ENCODE assay signal across 12 cellular contexts in genomic region chr10:12849351-12850181, GRCh38.
DNase-seq lines count a peak whose midpoint lies in the region; ATAC-seq, FAIRE-seq and TF ChIP-seq lines count a peak whose summit lies in the region.
"Had no signal": no experiment of that assay in that cellular context is flagged by ENCODE, and none has a peak within 500 bp of the region (broad histone marks: within the 10 kb centered on the region; RNA-seq: fewer than 3 reads in every experiment).

No MANE protein-coding gene starts in this region.

- H3K79me2 ChIP-seq in SK-N-SH (ENCODE audit: insufficient read depth) = no peaks in the 10 kb centered on the region

- no peak overlapping the region for H3K9ac ChIP-seq in SK-N-SH

- no peaks in the 10 kb centered on the region for H3F3A ChIP-seq in SK-N-SH (replicated peaks; ENCODE audit: insufficient read depth)

- peak overlapping the region in 1 of 2 experiments; percentile 56; a peak in 2 of 4 replicates for H3K27ac ChIP-seq in SK-N-SH (ENCODE audit: low read depth in 2 of 2, low read length in 1 of 2)

- 45% methylated on average over 15 of the region's 20 CpGs for WGBS in SK-N-SH (ENCODE audit: low lambda C conversion rate)

- TF ChIP-seq RAD21 in SK-N-SH (IDR thresholded peaks at IDR 0.05; ENCODE audit: low read length) = no peak

- no peak for TF ChIP-seq POLR2A in GM12892 (IDR thresholded peaks at IDR 0.05; ENCODE audit: low read depth, low read length)

- H3K9me3 ChIP-seq in BE2C = no peaks in the 10 kb centered on the region
- H3K9me3 ChIP-seq in SK-N-SH = no peaks in the 10 kb centered on the region

- no peak for TF ChIP-seq EP300 in SK-N-SH (IDR thresholded peaks at IDR 0.05; ENCODE audit: borderline replicate concordance in 1 of 2, low read depth in 1 of 2, low read length in 1 of 2)

- H3K27me3 ChIP-seq in BE2C = no peaks in the 10 kb centered on the region
- H3K27me3 ChIP-seq in SK-N-SH (ENCODE audit: insufficient read depth) = no peaks in the 10 kb centered on the region

- no peaks in the 10 kb centered on the region for H4K20me1 ChIP-seq in SK-N-SH (ENCODE audit: insufficient read depth)

- no peak overlapping the region for H3K4me2 ChIP-seq in SK-N-SH

- peak overlapping the region; percentile 38 for H3K4me3 ChIP-seq in BE2C (ENCODE audit: low read depth, low read length)
- no peak overlapping the region for H3K4me3 ChIP-seq in SK-N-SH (ENCODE audit: low read depth in 2 of 2, low read length in 1 of 2)

- CTCF ChIA-PET in SK-N-SH (lab: Yijun Ruan, JAX) = interaction anchor here (0.9 to 1.7 kb wide), 2 partner anchors 67 to 226 kb away, joined by 4 to 5 read pairs; no protein-coding TSS in a partner anchor

- no peak for ATAC-seq in HG02938 (IDR thresholded peaks at IDR 0.05; ENCODE audit: unreplicated experiment)
- no peak for ATAC-seq in HG03159 (IDR thresholded peaks at IDR 0.05; ENCODE audit: unreplicated experiment)
- ATAC-seq: CD8-positive, alpha-beta T cell had no signal

- H2AFZ ChIP-seq in SK-N-SH (ENCODE audit: low read depth) = no peak overlapping the region

- no peaks in the 10 kb centered on the region for H3K36me3 ChIP-seq in BE2C
- H3K36me3 ChIP-seq in SK-N-SH (replicated peaks in 1 of 2; ENCODE audit: control insufficient read depth in 1 of 2, insufficient read depth in 2 of 2, low read length in 1 of 2) = no peaks in the 10 kb centered on the region

- peak; percentile 48 for DNase-seq in BE2C
- DNase-seq in DMS79 treated with DMSO at 0.1 percent for 48 hours (lab: John Stamatoyannopoulos, UW) = peak; percentile 61
- peak; percentile 52 for DNase-seq in SK-N-SH
- DNase-seq in left kidney (ENCODE audit: low read depth, low spot score) = peak; percentile 77
- no peak for DNase-seq in NAMALWA (ENCODE audit: low spot score)
- no peak for DNase-seq in GM12892 (ENCODE audit: insufficient read length)
- DNase-seq: CD8-positive, alpha-beta T cell; natural killer cell; stimulated activated CD4-positive, alpha-beta T cell treated with anti-CD3 and anti-CD28 coated beads, Interleukin-2, amount 100 ng/mL, for 48 hours had no signal

- no peaks in the 10 kb centered on the region; the same call in 1 of the 2 replicates for H3K4me1 ChIP-seq in BE2C
- peaks cover 0 to 20% of the 10 kb centered on the region in 2 experiments; a peak in 1 of 4 replicates for H3K4me1 ChIP-seq in SK-N-SH (ENCODE audit: control insufficient read depth in 1 of 2, insufficient read depth in 2 of 2, low read depth in 1 of 2, low read length in 1 of 2)

- TF ChIP-seq CTCF in BE2C (IDR thresholded peaks at IDR 0.05; ENCODE audit: low read depth, low read length) (no peak), SK-N-SH (IDR thresholded peaks at IDR 0.05) (no peak)

- POLR2A ChIA-PET in SK-N-SH (lab: Yijun Ruan, JAX) = no interaction called here

- FAIRE-seq in GM12892 (lab: Jason Lieb, UNC) = no peak
- FAIRE-seq: TTC549 had no signal

- no peaks in the 10 kb centered on the region for H3K9me2 ChIP-seq in SK-N-SH

TF ChIP-seq in SK-N-SH, 30 proteins besides CTCF, POLR2A, EP300 and RAD21:
- no peak for TF ChIP-seq SIN3A (IDR thresholded peaks at IDR 0.05; ENCODE audit: borderline replicate concordance, low read depth, low read length)
- no peak for TF ChIP-seq IRF3 (IDR thresholded peaks at IDR 0.05; ENCODE audit: low read depth, low read length)
- TF ChIP-seq CHD2 (IDR thresholded peaks at IDR 0.05; ENCODE audit: low read length, partially characterized antibody) = no peak
- TF ChIP-seq GATA2 (CRISPR knock-in tag; IDR thresholded peaks at IDR 0.05) = 0 out of 2 replicates have a peak, but pooled peaks have one; percentile 41

Comparison
In these comparisons a context has a peak if more than half of its experiments do, and no peak if none do; other contexts are left out.
1. DNase-seq: peak in BE2C (single experiment), DMS79 treated with DMSO at 0.1 percent for 48 hours (single experiment), SK-N-SH (single experiment) and left kidney (single experiment); none in NAMALWA (single experiment) and GM12892 (single experiment).